Comparison of ENCODE assay signal across 8 cellular contexts in genomic region chr15:45402162-45402954, GRCh38. TPM values are rescaled to one million over a fixed set of nuclear protein-coding genes. Genes with fewer than 3 reads are reported as not detected.
DNase-seq lines count a peak whose midpoint lies in the region; ATAC-seq and TF ChIP-seq lines count a peak whose summit lies in the region.

No MANE protein-coding gene starts in this region.

- H3K4me1 Mint-ChIP-seq in dendritic cell treated with granulocyte-macrophage colony-stimulating factor and Interleukin-4, amounts not matched to agents 40 ng/mL and 50 ng/mL, for 4 days (ENCODE audit: low read depth), result peaks cover 35% of the 10 kb centered on the region

- no peaks in the 10 kb centered on the region for H3K9me3 Mint-ChIP-seq in dendritic cell treated with granulocyte-macrophage colony-stimulating factor and Interleukin-4, amounts not matched to agents 40 ng/mL and 50 ng/mL, for 4 days

- peak overlapping the region; percentile 92 for H3K27ac Mint-ChIP-seq in dendritic cell treated with granulocyte-macrophage colony-stimulating factor and Interleukin-4, amounts not matched to agents 40 ng/mL and 50 ng/mL, for 4 days

- H3K36me3 Mint-ChIP-seq in dendritic cell treated with granulocyte-macrophage colony-stimulating factor and Interleukin-4, amounts not matched to agents 40 ng/mL and 50 ng/mL, for 4 days (ENCODE audit: low read depth), result peaks cover 44% of the 10 kb centered on the region

- intact Hi-C loops in dendritic cell treated with granulocyte-macrophage colony-stimulating factor and Interleukin-4, amounts not matched to agents 40 ng/mL and 50 ng/mL, for 4 days (cut with micrococcal nuclease), result loop anchor here (1.0 to 2.0 kb wide), 2 partner anchors 56 to 236 kb away; no protein-coding TSS in a partner anchor

- TF ChIP-seq CTCF in C4-2B (conservative IDR thresholded peaks at IDR 0.05), result no peak; the same call in 1 of the 2 replicates

- H3K27me3 Mint-ChIP-seq in dendritic cell treated with granulocyte-macrophage colony-stimulating factor and Interleukin-4, amounts not matched to agents 40 ng/mL and 50 ng/mL, for 4 days, result no peaks in the 10 kb centered on the region

- peak overlapping the region; percentile 95 for H3K4me3 Mint-ChIP-seq in dendritic cell treated with granulocyte-macrophage colony-stimulating factor and Interleukin-4, amounts not matched to agents 40 ng/mL and 50 ng/mL, for 4 days

- H3K27ac ChIP-seq in C4-2B, result peak overlapping the region; percentile 92

- ATAC-seq in GM19372 (IDR thresholded peaks at IDR 0.05; ENCODE audit: low read depth, unreplicated experiment) (peak; percentile 81), HG03521 (IDR thresholded peaks at IDR 0.05; ENCODE audit: unreplicated experiment) (peak; percentile 85), left lobe of liver (peak; percentile 84)

- DNase-seq in NCI-H69 (lab: John Stamatoyannopoulos, UW) (peak; percentile 99), left lobe of liver (ENCODE audit: low spot score) (peak; percentile 98)
- peak; percentile 95 for DNase-seq in activated CD4-positive, alpha-beta T cell treated with anti-CD3 and anti-CD28 coated beads, Interleukin-2, amount 50 U/mL, for 1 hour
- peak; percentile 92 to 97 for DNase-seq in stimulated activated CD4-positive, alpha-beta T cell treated with anti-CD3 and anti-CD28 coated beads, Interleukin-2, amount 100 ng/mL, for 24 hours

RNA-seq across cellular contexts. Expression of gene GATM, which starts 24.0 kb away (rescaled TPM):
- total RNA-seq in left lobe of liver, result 570 TPM

Comparison
In these comparisons a context has a peak if more than half of its experiments do, and no peak if none do; other contexts are left out.
1. Peak in every context shown above with its lines: DNase-seq, ATAC-seq and H3K27ac ChIP-seq.